ENCODE assay signal across 1 cellular context in the genomic region with DNA sequence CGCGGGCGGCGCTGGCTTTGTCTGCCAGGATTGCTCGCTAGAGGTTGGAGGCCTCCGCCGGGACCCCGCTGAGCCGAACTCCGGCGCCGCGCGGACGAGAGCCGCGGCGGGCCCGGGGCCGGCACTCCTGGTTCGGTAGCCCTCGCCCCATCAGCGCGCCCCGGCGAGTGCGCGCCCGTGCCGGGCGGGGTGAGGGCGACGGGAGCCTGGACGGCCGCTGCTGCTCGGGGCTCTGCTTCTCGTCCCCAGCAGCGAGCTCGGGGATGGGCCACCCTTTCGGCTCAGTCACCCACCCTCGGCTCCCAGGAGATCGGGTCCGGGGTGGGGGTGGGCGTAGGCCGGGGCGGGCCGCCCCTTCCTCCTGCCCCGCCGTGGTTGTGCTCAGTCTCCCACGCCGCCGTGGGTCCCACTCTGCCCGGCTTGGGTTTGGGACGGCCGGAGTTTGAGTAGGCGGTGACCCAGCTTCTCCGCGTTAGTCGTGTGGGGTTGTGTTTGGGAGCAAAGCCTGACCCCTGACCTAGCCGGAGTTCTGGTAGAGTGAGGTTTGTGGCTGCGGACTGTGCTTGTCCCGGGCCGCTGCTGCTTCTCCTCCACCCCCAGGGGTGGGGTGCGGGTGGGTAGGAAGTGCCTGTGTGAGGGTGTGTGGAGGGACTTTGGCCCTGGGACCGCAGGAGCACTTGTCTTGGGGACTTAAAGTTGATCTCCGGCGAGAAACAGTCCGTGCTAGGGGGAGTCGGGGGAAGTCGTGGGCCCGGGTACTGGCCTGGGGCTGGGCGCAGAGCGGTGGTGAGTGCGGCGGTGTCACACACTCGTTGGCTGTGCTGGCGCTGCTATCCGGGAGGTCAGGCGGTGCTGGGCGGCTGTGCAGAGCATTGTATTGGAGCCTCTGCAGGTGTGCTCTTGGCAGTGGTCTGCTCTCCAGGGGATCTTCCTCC.
A peak's percentile ranks its signal among the peaks of the same experiment; 100 is the strongest.
TF ChIP-seq lines count a peak whose summit lies in the region.

No MANE protein-coding gene starts in this region.

TF ChIP-seq in HepG2, 621 proteins besides CTCF, POLR2A, EP300 and RAD21 (continued from another document and continues in another):
- TF ChIP-seq ZFP37 (CRISPR knock-in tag; IDR thresholded peaks at IDR 0.05; ENCODE audit: borderline replicate concordance) = no peak
- TF ChIP-seq GATA4 (IDR thresholded peaks at IDR 0.05; ENCODE audit: borderline replicate concordance, low read depth) = no peak
- no peak for TF ChIP-seq GATAD1 (CRISPR knock-in tag; IDR thresholded peaks at IDR 0.05)
- no peak for TF ChIP-seq FOXM1 (CRISPR knock-in tag; IDR thresholded peaks at IDR 0.05)
- TF ChIP-seq, protein P1, sequence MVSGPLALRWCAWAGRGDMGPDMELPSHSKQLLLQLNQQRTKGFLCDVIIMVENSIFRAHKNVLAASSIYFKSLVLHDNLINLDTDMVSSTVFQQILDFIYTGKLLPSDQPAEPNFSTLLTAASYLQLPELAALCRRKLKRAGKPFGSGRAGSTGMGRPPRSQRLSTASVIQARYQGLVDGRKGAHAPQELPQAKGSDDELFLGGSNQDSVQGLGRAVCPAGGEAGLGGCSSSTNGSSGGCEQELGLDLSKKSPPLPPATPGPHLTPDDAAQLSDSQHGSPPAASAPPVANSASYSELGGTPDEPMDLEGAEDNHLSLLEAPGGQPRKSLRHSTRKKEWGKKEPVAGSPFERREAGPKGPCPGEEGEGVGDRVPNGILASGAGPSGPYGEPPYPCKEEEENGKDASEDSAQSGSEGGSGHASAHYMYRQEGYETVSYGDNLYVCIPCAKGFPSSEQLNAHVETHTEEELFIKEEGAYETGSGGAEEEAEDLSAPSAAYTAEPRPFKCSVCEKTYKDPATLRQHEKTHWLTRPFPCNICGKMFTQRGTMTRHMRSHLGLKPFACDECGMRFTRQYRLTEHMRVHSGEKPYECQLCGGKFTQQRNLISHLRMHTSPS (CRISPR knock-in tag; IDR thresholded peaks at IDR 0.05; ENCODE audit: low read depth) = no peak
- no peak for TF ChIP-seq MBNL3 (CRISPR knock-in tag; conservative IDR thresholded peaks at IDR 0.05)
- peak; percentile 2; the same call in 1 of the 2 replicates for TF ChIP-seq ZFY (CRISPR knock-in tag; IDR thresholded peaks at IDR 0.05)
- TF ChIP-seq, protein P2, sequence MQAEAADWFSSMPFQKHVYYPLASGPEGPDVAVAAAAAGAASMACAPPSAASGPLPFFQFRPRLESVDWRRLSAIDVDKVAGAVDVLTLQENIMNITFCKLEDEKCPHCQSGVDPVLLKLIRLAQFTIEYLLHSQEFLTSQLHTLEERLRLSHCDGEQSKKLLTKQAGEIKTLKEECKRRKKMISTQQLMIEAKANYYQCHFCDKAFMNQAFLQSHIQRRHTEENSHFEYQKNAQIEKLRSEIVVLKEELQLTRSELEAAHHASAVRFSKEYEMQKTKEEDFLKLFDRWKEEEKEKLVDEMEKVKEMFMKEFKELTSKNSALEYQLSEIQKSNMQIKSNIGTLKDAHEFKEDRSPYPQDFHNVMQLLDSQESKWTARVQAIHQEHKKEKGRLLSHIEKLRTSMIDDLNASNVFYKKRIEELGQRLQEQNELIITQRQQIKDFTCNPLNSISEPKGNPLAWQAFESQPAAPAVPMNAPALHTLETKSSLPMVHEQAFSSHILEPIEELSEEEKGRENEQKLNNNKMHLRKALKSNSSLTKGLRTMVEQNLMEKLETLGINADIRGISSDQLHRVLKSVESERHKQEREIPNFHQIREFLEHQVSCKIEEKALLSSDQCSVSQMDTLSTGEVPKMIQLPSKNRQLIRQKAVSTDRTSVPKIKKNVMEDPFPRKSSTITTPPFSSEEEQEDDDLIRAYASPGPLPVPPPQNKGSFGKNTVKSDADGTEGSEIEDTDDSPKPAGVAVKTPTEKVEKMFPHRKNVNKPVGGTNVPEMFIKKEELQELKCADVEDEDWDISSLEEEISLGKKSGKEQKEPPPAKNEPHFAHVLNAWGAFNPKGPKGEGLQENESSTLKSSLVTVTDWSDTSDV (CRISPR knock-in tag; IDR thresholded peaks at IDR 0.05) = 0 out of 2 replicates have a peak, but pooled peaks have one; percentile 29
- TF ChIP-seq TEAD2 (CRISPR knock-in tag; IDR thresholded peaks at IDR 0.05) = no peak
- TF ChIP-seq ZNF543 (CRISPR knock-in tag; IDR thresholded peaks at IDR 0.05) = 0 out of 2 replicates have a peak, but pooled peaks have one; percentile 16
- TF ChIP-seq, protein P3, sequence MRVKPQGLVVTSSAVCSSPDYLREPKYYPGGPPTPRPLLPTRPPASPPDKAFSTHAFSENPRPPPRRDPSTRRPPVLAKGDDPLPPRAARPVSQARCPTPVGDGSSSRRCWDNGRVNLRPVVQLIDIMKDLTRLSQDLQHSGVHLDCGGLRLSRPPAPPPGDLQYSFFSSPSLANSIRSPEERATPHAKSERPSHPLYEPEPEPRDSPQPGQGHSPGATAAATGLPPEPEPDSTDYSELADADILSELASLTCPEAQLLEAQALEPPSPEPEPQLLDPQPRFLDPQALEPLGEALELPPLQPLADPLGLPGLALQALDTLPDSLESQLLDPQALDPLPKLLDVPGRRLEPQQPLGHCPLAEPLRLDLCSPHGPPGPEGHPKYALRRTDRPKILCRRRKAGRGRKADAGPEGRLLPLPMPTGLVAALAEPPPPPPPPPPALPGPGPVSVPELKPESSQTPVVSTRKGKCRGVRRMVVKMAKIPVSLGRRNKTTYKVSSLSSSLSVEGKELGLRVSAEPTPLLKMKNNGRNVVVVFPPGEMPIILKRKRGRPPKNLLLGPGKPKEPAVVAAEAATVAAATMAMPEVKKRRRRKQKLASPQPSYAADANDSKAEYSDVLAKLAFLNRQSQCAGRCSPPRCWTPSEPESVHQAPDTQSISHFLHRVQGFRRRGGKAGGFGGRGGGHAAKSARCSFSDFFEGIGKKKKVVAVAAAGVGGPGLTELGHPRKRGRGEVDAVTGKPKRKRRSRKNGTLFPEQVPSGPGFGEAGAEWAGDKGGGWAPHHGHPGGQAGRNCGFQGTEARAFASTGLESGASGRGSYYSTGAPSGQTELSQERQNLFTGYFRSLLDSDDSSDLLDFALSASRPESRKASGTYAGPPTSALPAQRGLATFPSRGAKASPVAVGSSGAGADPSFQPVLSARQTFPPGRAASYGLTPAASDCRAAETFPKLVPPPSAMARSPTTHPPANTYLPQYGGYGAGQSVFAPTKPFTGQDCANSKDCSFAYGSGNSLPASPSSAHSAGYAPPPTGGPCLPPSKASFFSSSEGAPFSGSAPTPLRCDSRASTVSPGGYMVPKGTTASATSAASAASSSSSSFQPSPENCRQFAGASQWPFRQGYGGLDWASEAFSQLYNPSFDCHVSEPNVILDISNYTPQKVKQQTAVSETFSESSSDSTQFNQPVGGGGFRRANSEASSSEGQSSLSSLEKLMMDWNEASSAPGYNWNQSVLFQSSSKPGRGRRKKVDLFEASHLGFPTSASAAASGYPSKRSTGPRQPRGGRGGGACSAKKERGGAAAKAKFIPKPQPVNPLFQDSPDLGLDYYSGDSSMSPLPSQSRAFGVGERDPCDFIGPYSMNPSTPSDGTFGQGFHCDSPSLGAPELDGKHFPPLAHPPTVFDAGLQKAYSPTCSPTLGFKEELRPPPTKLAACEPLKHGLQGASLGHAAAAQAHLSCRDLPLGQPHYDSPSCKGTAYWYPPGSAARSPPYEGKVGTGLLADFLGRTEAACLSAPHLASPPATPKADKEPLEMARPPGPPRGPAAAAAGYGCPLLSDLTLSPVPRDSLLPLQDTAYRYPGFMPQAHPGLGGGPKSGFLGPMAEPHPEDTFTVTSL (CRISPR knock-in tag; IDR thresholded peaks at IDR 0.05; ENCODE audit: borderline replicate concordance) = no peak
- TF ChIP-seq, protein P4, sequence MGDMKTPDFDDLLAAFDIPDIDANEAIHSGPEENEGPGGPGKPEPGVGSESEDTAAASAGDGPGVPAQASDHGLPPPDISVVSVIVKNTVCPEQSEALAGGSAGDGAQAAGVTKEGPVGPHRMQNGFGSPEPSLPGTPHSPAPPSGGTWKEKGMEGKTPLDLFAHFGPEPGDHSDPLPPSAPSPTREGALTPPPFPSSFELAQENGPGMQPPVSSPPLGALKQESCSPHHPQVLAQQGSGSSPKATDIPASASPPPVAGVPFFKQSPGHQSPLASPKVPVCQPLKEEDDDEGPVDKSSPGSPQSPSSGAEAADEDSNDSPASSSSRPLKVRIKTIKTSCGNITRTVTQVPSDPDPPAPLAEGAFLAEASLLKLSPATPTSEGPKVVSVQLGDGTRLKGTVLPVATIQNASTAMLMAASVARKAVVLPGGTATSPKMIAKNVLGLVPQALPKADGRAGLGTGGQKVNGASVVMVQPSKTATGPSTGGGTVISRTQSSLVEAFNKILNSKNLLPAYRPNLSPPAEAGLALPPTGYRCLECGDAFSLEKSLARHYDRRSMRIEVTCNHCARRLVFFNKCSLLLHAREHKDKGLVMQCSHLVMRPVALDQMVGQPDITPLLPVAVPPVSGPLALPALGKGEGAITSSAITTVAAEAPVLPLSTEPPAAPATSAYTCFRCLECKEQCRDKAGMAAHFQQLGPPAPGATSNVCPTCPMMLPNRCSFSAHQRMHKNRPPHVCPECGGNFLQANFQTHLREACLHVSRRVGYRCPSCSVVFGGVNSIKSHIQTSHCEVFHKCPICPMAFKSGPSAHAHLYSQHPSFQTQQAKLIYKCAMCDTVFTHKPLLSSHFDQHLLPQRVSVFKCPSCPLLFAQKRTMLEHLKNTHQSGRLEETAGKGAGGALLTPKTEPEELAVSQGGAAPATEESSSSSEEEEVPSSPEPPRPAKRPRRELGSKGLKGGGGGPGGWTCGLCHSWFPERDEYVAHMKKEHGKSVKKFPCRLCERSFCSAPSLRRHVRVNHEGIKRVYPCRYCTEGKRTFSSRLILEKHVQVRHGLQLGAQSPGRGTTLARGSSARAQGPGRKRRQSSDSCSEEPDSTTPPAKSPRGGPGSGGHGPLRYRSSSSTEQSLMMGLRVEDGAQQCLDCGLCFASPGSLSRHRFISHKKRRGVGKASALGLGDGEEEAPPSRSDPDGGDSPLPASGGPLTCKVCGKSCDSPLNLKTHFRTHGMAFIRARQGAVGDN (CRISPR knock-in tag; IDR thresholded peaks at IDR 0.05) = peak; percentile 63
- 0 out of 2 replicates have a peak, but pooled peaks have one; percentile 34 for TF ChIP-seq SALL2 (CRISPR knock-in tag; IDR thresholded peaks at IDR 0.05)
- TF ChIP-seq ZNF570 (CRISPR knock-in tag; IDR thresholded peaks at IDR 0.05; ENCODE audit: borderline replicate concordance) = no peak
- no peak for TF ChIP-seq ZZZ3 (CRISPR knock-in tag; IDR thresholded peaks at IDR 0.05; ENCODE audit: borderline replicate concordance)
- TF ChIP-seq ETV6 (CRISPR knock-in tag; conservative IDR thresholded peaks at IDR 0.05) = no peak
- TF ChIP-seq, protein P5, sequence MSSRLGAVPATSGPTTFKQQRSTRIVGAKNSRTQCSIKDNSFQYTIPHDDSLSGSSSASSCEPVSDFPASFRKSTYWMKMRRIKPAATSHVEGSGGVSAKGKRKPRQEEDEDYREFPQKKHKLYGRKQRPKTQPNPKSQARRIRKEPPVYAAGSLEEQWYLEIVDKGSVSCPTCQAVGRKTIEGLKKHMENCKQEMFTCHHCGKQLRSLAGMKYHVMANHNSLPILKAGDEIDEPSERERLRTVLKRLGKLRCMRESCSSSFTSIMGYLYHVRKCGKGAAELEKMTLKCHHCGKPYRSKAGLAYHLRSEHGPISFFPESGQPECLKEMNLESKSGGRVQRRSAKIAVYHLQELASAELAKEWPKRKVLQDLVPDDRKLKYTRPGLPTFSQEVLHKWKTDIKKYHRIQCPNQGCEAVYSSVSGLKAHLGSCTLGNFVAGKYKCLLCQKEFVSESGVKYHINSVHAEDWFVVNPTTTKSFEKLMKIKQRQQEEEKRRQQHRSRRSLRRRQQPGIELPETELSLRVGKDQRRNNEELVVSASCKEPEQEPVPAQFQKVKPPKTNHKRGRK (CRISPR knock-in tag; IDR thresholded peaks at IDR 0.05) = no peak
- TF ChIP-seq ZNF891 (CRISPR knock-in tag; IDR thresholded peaks at IDR 0.05) = peak; percentile 66; the same call in 1 of the 2 replicates
- peak; percentile 33; the same call in 1 of the 2 replicates for TF ChIP-seq ZNF564 (CRISPR knock-in tag; IDR thresholded peaks at IDR 0.05)
- no peak for TF ChIP-seq TP53 (CRISPR knock-in tag; conservative IDR thresholded peaks at IDR 0.05)
- TF ChIP-seq, protein P6, sequence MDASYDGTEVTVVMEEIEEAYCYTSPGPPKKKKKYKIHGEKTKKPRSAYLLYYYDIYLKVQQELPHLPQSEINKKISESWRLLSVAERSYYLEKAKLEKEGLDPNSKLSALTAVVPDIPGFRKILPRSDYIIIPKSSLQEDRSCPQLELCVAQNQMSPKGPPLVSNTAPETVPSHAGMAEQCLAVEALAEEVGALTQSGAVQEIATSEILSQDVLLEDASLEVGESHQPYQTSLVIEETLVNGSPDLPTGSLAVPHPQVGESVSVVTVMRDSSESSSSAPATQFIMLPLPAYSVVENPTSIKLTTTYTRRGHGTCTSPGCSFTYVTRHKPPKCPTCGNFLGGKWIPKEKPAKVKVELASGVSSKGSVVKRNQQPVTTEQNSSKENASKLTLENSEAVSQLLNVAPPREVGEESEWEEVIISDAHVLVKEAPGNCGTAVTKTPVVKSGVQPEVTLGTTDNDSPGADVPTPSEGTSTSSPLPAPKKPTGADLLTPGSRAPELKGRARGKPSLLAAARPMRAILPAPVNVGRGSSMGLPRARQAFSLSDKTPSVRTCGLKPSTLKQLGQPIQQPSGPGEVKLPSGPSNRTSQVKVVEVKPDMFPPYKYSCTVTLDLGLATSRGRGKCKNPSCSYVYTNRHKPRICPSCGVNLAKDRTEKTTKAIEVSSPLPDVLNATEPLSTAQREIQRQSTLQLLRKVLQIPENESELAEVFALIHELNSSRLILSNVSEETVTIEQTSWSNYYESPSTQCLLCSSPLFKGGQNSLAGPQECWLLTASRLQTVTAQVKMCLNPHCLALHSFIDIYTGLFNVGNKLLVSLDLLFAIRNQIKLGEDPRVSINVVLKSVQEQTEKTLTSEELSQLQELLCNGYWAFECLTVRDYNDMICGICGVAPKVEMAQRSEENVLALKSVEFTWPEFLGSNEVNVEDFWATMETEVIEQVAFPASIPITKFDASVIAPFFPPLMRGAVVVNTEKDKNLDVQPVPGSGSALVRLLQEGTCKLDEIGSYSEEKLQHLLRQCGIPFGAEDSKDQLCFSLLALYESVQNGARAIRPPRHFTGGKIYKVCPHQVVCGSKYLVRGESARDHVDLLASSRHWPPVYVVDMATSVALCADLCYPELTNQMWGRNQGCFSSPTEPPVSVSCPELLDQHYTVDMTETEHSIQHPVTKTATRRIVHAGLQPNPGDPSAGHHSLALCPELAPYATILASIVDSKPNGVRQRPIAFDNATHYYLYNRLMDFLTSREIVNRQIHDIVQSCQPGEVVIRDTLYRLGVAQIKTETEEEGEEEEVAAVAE (CRISPR knock-in tag; IDR thresholded peaks at IDR 0.05; ENCODE audit: borderline replicate concordance) = no peak
- 0 out of 2 replicates have a peak, but pooled peaks have one; percentile 39 for TF ChIP-seq HNRNPL (IDR thresholded peaks at IDR 0.05; ENCODE audit: low read depth, low read length)
- peak; percentile 35; the same call in 1 of the 2 replicates for TF ChIP-seq ZNF563 (CRISPR knock-in tag; IDR thresholded peaks at IDR 0.05)
